ENCODE assay signal across 8 cellular contexts in the genomic region with DNA sequence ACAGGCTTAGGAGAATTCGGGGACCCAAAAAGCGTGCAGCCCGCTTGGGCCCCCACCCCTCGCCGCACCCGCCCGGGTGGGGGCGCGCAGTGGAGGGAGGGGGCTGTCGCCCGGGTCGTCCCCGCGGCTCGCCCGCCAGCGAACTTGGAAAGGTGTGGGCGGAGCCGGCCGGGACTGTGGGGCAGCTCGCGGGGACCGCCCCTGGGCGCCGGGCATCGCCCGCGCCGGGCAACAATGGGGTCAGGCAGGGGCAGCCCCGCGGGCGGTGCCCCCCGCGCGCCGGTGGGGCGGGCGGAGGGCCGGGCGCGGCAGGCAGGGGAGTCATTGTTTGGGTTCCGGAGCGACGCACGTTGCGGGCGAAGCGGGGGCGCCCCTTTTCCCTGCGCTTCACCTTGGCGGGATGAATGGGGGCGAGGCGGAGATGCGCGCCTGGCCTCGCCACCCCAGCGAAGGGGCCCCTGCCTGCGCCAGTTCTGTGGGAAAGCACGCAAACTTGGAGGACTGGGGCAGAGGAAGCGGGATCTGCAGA. TPM values are rescaled to one million over a fixed set of nuclear protein-coding genes. Genes with fewer than 3 reads are reported as not detected.
DNase-seq lines count a peak whose midpoint lies in the region; ATAC-seq and TF ChIP-seq lines count a peak whose summit lies in the region.

No MANE protein-coding gene starts in this region.

- H3K9me2 ChIP-seq in GM23248 (ENCODE audit: insufficient read depth) = no peaks in the 10 kb centered on the region

- H3F3A ChIP-seq in GM23248 (ENCODE audit: insufficient read depth) = peaks cover 37% of the 10 kb centered on the region

- H3K27ac Mint-ChIP-seq in central memory CD8-positive, alpha-beta T cell (ENCODE audit: low read depth) = no peak overlapping the region

- no peak for TF ChIP-seq POLR2A in lower leg skin (IDR thresholded peaks at IDR 0.05)

- WGBS in GM23248 (ENCODE audit: low coverage in 1 of 2, low lambda C conversion rate in 2 of 2, missing lambda C conversion rate in 2 of 2), 2 experiments = 1 to 2% methylated on average over 28 to 29 of the region's 60 CpGs
- 1% methylated on average over 26 to 40 of the region's 60 CpGs for WGBS in lower leg skin, 2 donors

- H3K4me3 Mint-ChIP-seq in central memory CD8-positive, alpha-beta T cell = no peak overlapping the region

- H4K20me1 ChIP-seq in GM23248 (ENCODE audit: insufficient read depth) = no peaks in the 10 kb centered on the region

- H3K27me3 Mint-ChIP-seq in central memory CD8-positive, alpha-beta T cell = no peaks in the 10 kb centered on the region

- H3K36me3 Mint-ChIP-seq in central memory CD8-positive, alpha-beta T cell (ENCODE audit: insufficient read depth) = peaks cover 28% of the 10 kb centered on the region

- peak overlapping the region; percentile 81 for H2AFZ ChIP-seq in GM23248

- peak; percentile 3 for ATAC-seq in central memory CD8-positive, alpha-beta T cell (replicated peaks; ENCODE audit: extremely low read depth, poor library complexity, severe bottlenecking)

- peaks cover 40% of the 10 kb centered on the region for H3K79me2 ChIP-seq in GM23248 (ENCODE audit: insufficient read depth)

- peaks cover 26% of the 10 kb centered on the region for H3K4me1 ChIP-seq in GM23248 (ENCODE audit: insufficient read depth)

- H3K9ac ChIP-seq in GM23248 = peak overlapping the region; percentile 89

- peak overlapping the region; percentile 90 for H3K27ac ChIP-seq in GM23248
- H3K27ac ChIP-seq in WERI-Rb-1 = peak overlapping the region; percentile 89

- H3K4me3 ChIP-seq in GM08714 (ENCODE audit: low read length) (peak overlapping the region; percentile 67), GM23248 (peak overlapping the region; percentile 97), WERI-Rb-1 (ENCODE audit: low read depth, low read length) (peak overlapping the region; percentile 86), lower leg skin (ENCODE audit: low read depth, poor library complexity, severe bottlenecking) (peak overlapping the region; percentile 68)

- peaks cover 28% of the 10 kb centered on the region for H3K4me1 Mint-ChIP-seq in central memory CD8-positive, alpha-beta T cell

- no peaks in the 10 kb centered on the region for H3K27me3 ChIP-seq in GM23248 (replicated peaks; ENCODE audit: insufficient read depth)
- H3K27me3 ChIP-seq in WERI-Rb-1 (ENCODE audit: insufficient read depth, low read depth, severe bottlenecking) = no peaks in the 10 kb centered on the region

- no peak for TF ChIP-seq CTCF in WERI-Rb-1 (IDR thresholded peaks at IDR 0.05; ENCODE audit: low read depth, low read length)
- no peak for TF ChIP-seq CTCF in lower leg skin (IDR thresholded peaks at IDR 0.05)

- H3K9me3 Mint-ChIP-seq in central memory CD8-positive, alpha-beta T cell = no peaks in the 10 kb centered on the region

- H3K36me3 ChIP-seq in GM23248 (ENCODE audit: low read depth) (no peaks in the 10 kb centered on the region), WERI-Rb-1 (no peaks in the 10 kb centered on the region)

- in situ Hi-C loops in GM23248 (cut with MboI) = no loop called here

- intact Hi-C loops in lower leg skin (cut with DNase I; ENCODE audit: low total_unique reads) = loop anchor here (10.0 kb wide), 1 partner anchor 150 kb away; no protein-coding TSS in a partner anchor

- DNase-seq in GM23248 = peak; percentile 77
- DNase-seq in LoVo (ENCODE audit: low spot score) = peak; percentile 50
- peak; percentile 71 for DNase-seq in WERI-Rb-1
- DNase-seq in central memory CD8-positive, alpha-beta T cell (ENCODE audit: low spot score in 2 of 2) = peak; percentile 42 to 53
- peak in 1 of 2 donors; percentile 86 for DNase-seq in lower leg skin (ENCODE audit: low spot score in 2 of 2)
- peak; percentile 33 for DNase-seq in stimulated activated CD8-positive, alpha-beta memory T cell treated with anti-CD3 and anti-CD28 coated beads, Interleukin-15, amount 100 ng/mL, for 24 hours (ENCODE audit: low read depth)
- DNase-seq in MV-4-11 (lab: John Stamatoyannopoulos, UW) = no peak

- H3K9me3 ChIP-seq in GM23248 (ENCODE audit: low read depth) = no peaks in the 10 kb centered on the region
- H3K9me3 ChIP-seq in WERI-Rb-1 (ENCODE audit: severe bottlenecking) = no peaks in the 10 kb centered on the region

- peak overlapping the region; percentile 74 for H3K4me2 ChIP-seq in GM23248 (ENCODE audit: unreplicated experiment)

RNA-seq across cellular contexts. Expression of gene KLF12, which starts 0.6 kb away (rescaled TPM):
- 17.3 and 19.8 TPM in 2 replicates for total RNA-seq in GM23248 (2014; rRNA removed; shearing (Covaris generic))
- 12.2 and 12.8 TPM in 2 replicates for polyA plus RNA-seq in GM23248 (2016; fragmentation: Nextera tagmentation; extraction: Ambion mirVana)
- 1 to 10 TPM; 3.1 to 5.5 (median 3.2) TPM for total RNA-seq in lower leg skin
